1 cellular context compared by ENCODE assay signal in the genomic region with DNA sequence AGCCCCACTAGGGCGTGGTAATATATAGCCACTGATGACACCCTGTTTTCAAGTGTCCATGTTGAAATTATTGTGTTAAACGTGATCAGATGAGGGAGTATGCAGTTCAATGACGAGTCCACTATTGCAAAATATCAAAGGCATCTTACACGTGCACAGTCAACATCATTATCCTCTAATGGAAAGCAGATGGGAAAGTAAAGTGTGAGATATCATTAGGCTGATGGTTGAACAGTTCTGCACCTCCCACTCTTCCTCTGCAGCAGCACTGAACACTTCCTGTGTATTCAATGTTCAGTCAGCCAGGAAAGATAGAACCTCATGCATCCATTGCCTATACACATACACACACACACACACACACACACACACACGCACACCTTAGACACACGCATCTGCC.
TF ChIP-seq lines count a peak whose summit lies in the region.

No MANE protein-coding gene starts in this region.

TF ChIP-seq in IMR-90, 13 proteins besides CTCF, POLR2A, EP300 and RAD21 (continued from another document):
- TF ChIP-seq USF2 (IDR thresholded peaks at IDR 0.05; ENCODE audit: low read depth, low read length) (no peak), RCOR1 (IDR thresholded peaks at IDR 0.05; ENCODE audit: insufficient replicate concordance, low read length) (no peak)
